ENCODE assay signal across 8 cellular contexts in genomic region chr18:58615150-58616132, GRCh38. TPM values are rescaled to one million over a fixed set of nuclear protein-coding genes. Genes with fewer than 3 reads are reported as not detected.
A peak's percentile ranks its signal among the peaks of the same experiment; 100 is the strongest.
DNase-seq lines count a peak whose midpoint lies in the region; ATAC-seq, FAIRE-seq and TF ChIP-seq lines count a peak whose summit lies in the region.

No MANE protein-coding gene starts in this region.

- H3K9me3 ChIP-seq in HAP-1 = no peaks in the 10 kb centered on the region

- peak; percentile 79 for ATAC-seq in GM21825 (IDR thresholded peaks at IDR 0.05; ENCODE audit: unreplicated experiment)
- ATAC-seq in activated naive CD8-positive, alpha-beta T cell treated with anti-CD3 and anti-CD28 coated beads, Interleukin-2, amount 50 U/mL, for 24 hours = peak; percentile 99

- in situ Hi-C loops in HAP-1 (cut with MboI; ENCODE audit: low sequenced_read_pairs) = no loop called here

- H3K27ac Mint-ChIP-seq in activated naive CD8-positive, alpha-beta T cell treated with anti-CD3 and anti-CD28 coated beads, Interleukin-2, amount 50 U/mL, for 24 hours = peak overlapping the region; percentile 79

- no peaks in the 10 kb centered on the region for H3K27me3 Mint-ChIP-seq in activated naive CD8-positive, alpha-beta T cell treated with anti-CD3 and anti-CD28 coated beads, Interleukin-2, amount 50 U/mL, for 24 hours

- no peaks in the 10 kb centered on the region for H3K36me3 Mint-ChIP-seq in activated naive CD8-positive, alpha-beta T cell treated with anti-CD3 and anti-CD28 coated beads, Interleukin-2, amount 50 U/mL, for 24 hours (ENCODE audit: low read depth)

- no peaks in the 10 kb centered on the region for H3K27me3 ChIP-seq in HAP-1 (ENCODE audit: low read depth)

- peak; percentile 98 for FAIRE-seq in GM12891 (lab: Jason Lieb, UNC)

- peak overlapping the region; percentile 13 for H3K4me3 Mint-ChIP-seq in activated naive CD8-positive, alpha-beta T cell treated with anti-CD3 and anti-CD28 coated beads, Interleukin-2, amount 50 U/mL, for 24 hours

- H3K4me1 ChIP-seq in HAP-1 = peaks cover 9% of the 10 kb centered on the region

- no peak overlapping the region for H3K4me3 ChIP-seq in HAP-1

- TF ChIP-seq POLR2A in GM12891 (IDR thresholded peaks at IDR 0.05; ENCODE audit: low read depth, low read length) = no peak

- no peaks in the 10 kb centered on the region for H3K36me3 ChIP-seq in HAP-1 (replicated peaks)

- peaks cover 44% of the 10 kb centered on the region for H3K4me1 Mint-ChIP-seq in activated naive CD8-positive, alpha-beta T cell treated with anti-CD3 and anti-CD28 coated beads, Interleukin-2, amount 50 U/mL, for 24 hours

- DNase-seq in GM12891 (ENCODE audit: insufficient read length, low spot score) (peak; percentile 25), RKO (ENCODE audit: low spot score) (peak; percentile 46), HAP-1 (ENCODE audit: low spot score in 2 of 2) (no peak), NCI-H128 (lab: John Stamatoyannopoulos, UW; ENCODE audit: unreplicated experiment) (no peak), NCI-H1092 treated with DMSO at 0.1 percent for 48 hours (lab: John Stamatoyannopoulos, UW) (no peak)
- peak; percentile 54 for DNase-seq in activated naive CD8-positive, alpha-beta T cell treated with anti-CD3 and anti-CD28 coated beads, Interleukin-2, amount 50 U/mL, for 24 hours
- DNase-seq in stimulated activated CD8-positive, alpha-beta memory T cell treated with anti-CD3 and anti-CD28 coated beads, Interleukin-4, amount 100 ng/mL, for 4 hours (ENCODE audit: low read depth in 2 of 2, low spot score in 1 of 2) = peak; percentile 20 to 27

- no peaks in the 10 kb centered on the region for H3K9me3 Mint-ChIP-seq in activated naive CD8-positive, alpha-beta T cell treated with anti-CD3 and anti-CD28 coated beads, Interleukin-2, amount 50 U/mL, for 24 hours

TF ChIP-seq in GM12891, 5 proteins besides CTCF, POLR2A, EP300 and RAD21:
- TF ChIP-seq SPI1 (IDR thresholded peaks at IDR 0.05; ENCODE audit: low read depth, low read length) (no peak), TAF1 (IDR thresholded peaks at IDR 0.05; ENCODE audit: low read depth, low read length) (no peak), POU2F2 (IDR thresholded peaks at IDR 0.05; ENCODE audit: low read depth, low read length) (no peak), PAX5 (IDR thresholded peaks at IDR 0.05; ENCODE audit: insufficient read depth, low read length, severe bottlenecking) (no peak), POLR2AphosphoS5 (IDR thresholded peaks at IDR 0.05; ENCODE audit: low read depth, low read length) (no peak)
TF ChIP-seq in GM12891: peak in this region for 0.

RNA-seq across cellular contexts. Expression of gene ALPK2, which starts 13.4 kb away (rescaled TPM):
- polyA plus RNA-seq in GM12891 (2012; ENCODE audit: low read depth, missing spikeins) = 4.7 TPM

RNA-seq across cellular contexts. Expression of gene MALT1, which starts 55.8 kb away (rescaled TPM):
- polyA plus RNA-seq in GM12891 (2012; ENCODE audit: low read depth, missing spikeins) = 24.4 TPM

Comparison
In these comparisons a context has a peak if more than half of its experiments do, and no peak if none do; other contexts are left out.
1. DNase-seq: peak in GM12891 (single experiment), RKO (single experiment), activated naive CD8-positive, alpha-beta T cell treated with anti-CD3 and anti-CD28 coated beads, Interleukin-2, amount 50 U/mL, for 24 hours (single experiment) and stimulated activated CD8-positive, alpha-beta memory T cell treated with anti-CD3 and anti-CD28 coated beads, Interleukin-4, amount 100 ng/mL, for 4 hours (2 of 2); none in HAP-1 (0 of 2), NCI-H128 (single experiment) and NCI-H1092 treated with DMSO at 0.1 percent for 48 hours (single experiment).